ENCODE assay signal across 1 cellular context in genomic region chr12:121296618-121297476, GRCh38.
A peak's percentile ranks its signal among the peaks of the same experiment; 100 is the strongest.
TF ChIP-seq lines count a peak whose summit lies in the region.

Gene CAMKK2, minus strand, starts transcription at chr12:121296709. Its CDS starts 22,183 bp downstream, at chr12:121274526.

TF ChIP-seq in GM12878, 131 proteins besides CTCF, POLR2A, EP300 and RAD21 (continued from another document):
- TF ChIP-seq ATF2 (IDR thresholded peaks at IDR 0.05; ENCODE audit: low read length) (no peak), CEBPZ (IDR thresholded peaks at IDR 0.05; ENCODE audit: low read depth, low read length) (no peak), SPI1 (IDR thresholded peaks at IDR 0.05; ENCODE audit: borderline replicate concordance, insufficient read depth, low read depth, low read length) (peak; percentile 77), IKZF1 (conservative IDR thresholded peaks at IDR 0.05) (peak; percentile 56), NKRF (conservative IDR thresholded peaks at IDR 0.05) (peak; percentile 43), LARP7 (IDR thresholded peaks at IDR 0.05) (peak; percentile 50; the same call in 1 of the 2 replicates), ZNF687 (IDR thresholded peaks at IDR 0.05) (peak; percentile 15; the same call in 1 of the 2 replicates), BACH1 (IDR thresholded peaks at IDR 0.05; ENCODE audit: borderline replicate concordance) (no peak; the same call in 1 of the 2 replicates), MTA2 (IDR thresholded peaks at IDR 0.05; ENCODE audit: low read depth) (no peak), BCL11A (IDR thresholded peaks at IDR 0.05; ENCODE audit: low read depth, low read length) (0 out of 2 replicates have a peak, but pooled peaks have one; percentile 6), NRF1 (conservative IDR thresholded peaks at IDR 0.05; ENCODE audit: low read depth, low read length) (peak; percentile 27; the same call in 1 of the 2 replicates), YY1 (IDR thresholded peaks at IDR 0.05; ENCODE audit: low read depth, low read length) (0 out of 2 replicates have a peak, but pooled peaks have one; percentile 35), HDAC6 (IDR thresholded peaks at IDR 0.05; ENCODE audit: unreplicated experiment) (no peak), SP1 (IDR thresholded peaks at IDR 0.05; ENCODE audit: low read depth, low read length) (peak; percentile 5), CEBPB (IDR thresholded peaks at IDR 0.05; ENCODE audit: borderline replicate concordance in 1 of 2, low read depth in 2 of 2, low read length in 2 of 2) (no peak), ZNF207 (IDR thresholded peaks at IDR 0.05; ENCODE audit: borderline replicate concordance) (peak; percentile 48), DPF2 (IDR thresholded peaks at IDR 0.05) (peak; percentile 60), JUNB (IDR thresholded peaks at IDR 0.05) (no peak), MLLT1 (IDR thresholded peaks at IDR 0.05) (no peak), TCF12 (IDR thresholded peaks at IDR 0.05; ENCODE audit: low read depth, low read length) (0 out of 2 replicates have a peak, but pooled peaks have one; percentile 24), PAX5 (IDR thresholded peaks at IDR 0.05; ENCODE audit: borderline replicate concordance, low read depth, low read length) (peak; percentile 29; the same call in 1 of the 2 replicates), TBL1XR1 (IDR thresholded peaks at IDR 0.05; ENCODE audit: low read depth, low read length) (no peak), POU2F2 (IDR thresholded peaks at IDR 0.05; ENCODE audit: borderline replicate concordance, low read depth, low read length) (no peak), CREM (IDR thresholded peaks at IDR 0.05; ENCODE audit: low read depth) (0 out of 2 replicates have a peak, but pooled peaks have one; percentile 8), POLR2AphosphoS2 (IDR thresholded peaks at IDR 0.05; ENCODE audit: low read depth, low read length) (peak; percentile 19; the same call in 1 of the 2 replicates), RUNX3 (IDR thresholded peaks at IDR 0.05; ENCODE audit: low read length) (peak; percentile 12; the same call in 1 of the 2 replicates), ZNF592 (IDR thresholded peaks at IDR 0.05) (no peak), CREB1 (IDR thresholded peaks at IDR 0.05; ENCODE audit: low read depth) (no peak), NBN (IDR thresholded peaks at IDR 0.05) (0 out of 2 replicates have a peak, but pooled peaks have one; percentile 25), SMARCA5 (IDR thresholded peaks at IDR 0.05) (peak; percentile 16; the same call in 1 of the 2 replicates)
TF ChIP-seq in GM12878: peak in this region for 26.
